8 cellular contexts compared by ENCODE assay signal in genomic region chr22:28882878-28883656, GRCh38. TPM values are rescaled to one million over a fixed set of nuclear protein-coding genes. Genes with fewer than 3 reads are reported as not detected.
DNase-seq lines count a peak whose midpoint lies in the region; ATAC-seq, FAIRE-seq and TF ChIP-seq lines count a peak whose summit lies in the region.

Gene ZNRF3 (plus strand): TSS chr22:28883572. CDS start chr22:28883767, 195 bp downstream.

- ATAC-seq in HG03354 (IDR thresholded peaks at IDR 0.05; ENCODE audit: poor library complexity, severe bottlenecking, unreplicated experiment) (peak; percentile 73), GM18519 (IDR thresholded peaks at IDR 0.05; ENCODE audit: low FRiP score, unreplicated experiment) (no peak)

- DNase-seq in GM12892 (ENCODE audit: insufficient read length), result peak; percentile 72
- peak; percentile 28 to 89 for DNase-seq in NCI-H526 (lab: John Stamatoyannopoulos, UW)
- DNase-seq in activated CD4-positive, alpha-beta T cell treated with anti-CD3 and anti-CD28 coated beads, Interleukin-2, amount 50 U/mL, for 24 hours (ENCODE audit: low read depth in 1 of 2, low spot score in 1 of 2), result peak; percentile 87 to 89
- DNase-seq in cortex of kidney (lab: John Stamatoyannopoulos, UW), result peak; percentile 91
- peak; percentile 97 for DNase-seq in left kidney (ENCODE audit: low read depth, low spot score)
- peak; percentile 85 to 90 for DNase-seq in stimulated activated CD4-positive, alpha-beta T cell treated with anti-CD3 and anti-CD28 coated beads, Interleukin-1b, Interleukin-23, amount 100 ng/mL, for 1 hour (ENCODE audit: low read depth in 2 of 2)

- no peak for TF ChIP-seq POLR2A in GM12892 (IDR thresholded peaks at IDR 0.05; ENCODE audit: low read depth, low read length)

- no peak for FAIRE-seq in GM12892 (lab: Jason Lieb, UNC)

RNA-seq across cellular contexts. Expression of gene ZNRF3, which starts in this region (rescaled TPM):
- not detected for polyA plus RNA-seq in GM12892 (2012; ENCODE audit: missing spikeins)
